In genomic region chr16:54194008-54194731, GRCh38 we compare ENCODE assay signal across 7 cellular contexts.
DNase-seq lines count a peak whose midpoint lies in the region; ATAC-seq and TF ChIP-seq lines count a peak whose summit lies in the region.

No MANE protein-coding gene starts in this region.

- H3K27me3 ChIP-seq in adrenal gland (no peaks in the 10 kb centered on the region), left ventricle myocardium inferior (ENCODE audit: low read depth) (no peaks in the 10 kb centered on the region)

- intact Hi-C loops in adrenal gland (cut with DNase I) = no loop called here
- intact Hi-C loops in left ventricle myocardium inferior (cut with micrococcal nuclease) = no loop called here

- TF ChIP-seq POLR2A in adrenal gland (IDR thresholded peaks at IDR 0.05) = no peak

- peak; percentile 24 to 57 (median 32) for DNase-seq in adrenal gland
- DNase-seq in left ventricle myocardium inferior = peak; percentile 91
- peak; percentile 50 for DNase-seq in putamen (ENCODE audit: low spot score)
- no peak for DNase-seq in KBM-7
- no peak for DNase-seq in SHP77 treated with DMSO at 0.1 percent for 48 hours (lab: John Stamatoyannopoulos, UW)
- DNase-seq in NCI-H2081 treated with DMSO at 0.1 percent for 48 hours (lab: John Stamatoyannopoulos, UW) = no peak

- H3K27ac ChIP-seq in adrenal gland = peak overlapping the region in 2 of 5 donors; percentile 2 to 71
- peak overlapping the region; percentile 92 for H3K27ac ChIP-seq in left ventricle myocardium inferior (replicated peaks)

- peak; percentile 12 for ATAC-seq in HG02938 (IDR thresholded peaks at IDR 0.05; ENCODE audit: unreplicated experiment)

- in situ Hi-C loops in KBM-7 (cut with MboI; ENCODE audit: low pct_unique_long_range_greater_than_20kb, low sequenced_read_pairs) = no loop called here

- H3K36me3 ChIP-seq in adrenal gland (replicated peaks in 1 of 2) = no peaks in the 10 kb centered on the region
- no peaks in the 10 kb centered on the region for H3K36me3 ChIP-seq in left ventricle myocardium inferior

- TF ChIP-seq CTCF in adrenal gland (IDR thresholded peaks at IDR 0.05) = peak in 1 of 6 experiments; percentile 6
- peak; percentile 19 for TF ChIP-seq CTCF in left ventricle myocardium inferior (IDR thresholded peaks at IDR 0.05; ENCODE audit: borderline replicate concordance)

- no peaks in the 10 kb centered on the region for H3K4me1 ChIP-seq in adrenal gland (replicated peaks in 1 of 2)
- H3K4me1 ChIP-seq in left ventricle myocardium inferior = peaks cover 24% of the 10 kb centered on the region

- WGBS in adrenal gland, 4 donors = 58 to 63% (median 60%) methylated on average over 5 to 31 of the region's 31 CpGs

- H3K4me3 ChIP-seq in adrenal gland = peak overlapping the region in 1 of 4 donors; percentile 28
- peak overlapping the region; percentile 53 for H3K4me3 ChIP-seq in left ventricle myocardium inferior

- H3K9me3 ChIP-seq in adrenal gland (replicated peaks in 1 of 3) = no peaks in the 10 kb centered on the region
- H3K9me3 ChIP-seq in left ventricle myocardium inferior (replicated peaks) = peaks cover 8% of the 10 kb centered on the region

Comparison
In these comparisons a context has a peak if more than half of its experiments do, and no peak if none do; other contexts are left out.
1. DNase-seq: peak in adrenal gland (7 of 7), left ventricle myocardium inferior (single experiment) and putamen (single experiment); none in KBM-7 (single experiment), SHP77 treated with DMSO at 0.1 percent for 48 hours (single experiment) and NCI-H2081 treated with DMSO at 0.1 percent for 48 hours (single experiment).